ENCODE assay signal across 8 cellular contexts in the genomic region with DNA sequence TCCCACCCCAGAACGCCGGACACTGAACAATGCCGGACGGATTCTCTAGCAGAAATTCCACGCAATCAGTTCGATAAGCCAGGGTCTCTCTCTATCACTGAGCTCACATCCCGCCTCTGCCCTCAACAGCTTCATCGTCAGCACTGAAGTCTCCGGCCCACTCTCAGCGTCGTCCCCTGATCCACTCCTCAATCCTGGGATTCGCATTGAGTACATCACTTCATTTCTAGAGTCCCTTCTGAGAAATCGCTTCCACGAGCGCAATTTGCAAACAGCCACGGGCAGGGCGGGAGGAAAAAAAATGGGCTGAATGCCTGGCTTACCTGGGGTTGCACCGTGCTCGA. TPM values are rescaled to one million over a fixed set of nuclear protein-coding genes. Genes with fewer than 3 reads are reported as not detected.
DNase-seq lines count a peak whose midpoint lies in the region; ATAC-seq, FAIRE-seq and TF ChIP-seq lines count a peak whose summit lies in the region.

No MANE protein-coding gene starts in this region.

- TF ChIP-seq POLR2A in K562 (conservative IDR thresholded peaks at IDR 0.05) = no peak

- H3K79me2 ChIP-seq in Karpas-422 (ENCODE audit: low read length) = peaks cover 94% of the 10 kb centered on the region
- peaks cover 98% of the 10 kb centered on the region for H3K79me2 ChIP-seq in K562 (ENCODE audit: control insufficient read depth, insufficient read depth, low read length)

- H3K9me3 ChIP-seq in Karpas-422 (ENCODE audit: low read length) (no peaks in the 10 kb centered on the region), K562 (replicated peaks; ENCODE audit: control insufficient read depth, insufficient read depth, low read depth, low read length) (no peaks in the 10 kb centered on the region)

- POLR2A ChIA-PET in K562 (lab: Yijun Ruan, JAX) = interaction anchor here (0.7 to 2.3 kb wide), 12 partner anchors 8 to 155 kb away, joined by 3 to 12 read pairs (median 5); no protein-coding TSS in a partner anchor

- TF ChIP-seq CTCF in K562 (IDR thresholded peaks at IDR 0.05 in 2 of 3, conservative IDR thresholded peaks at IDR 0.05 in 1 of 3; ENCODE audit: insufficient read depth in 2 of 3, low read depth in 1 of 3, low read length in 3 of 3) = no peak

- H3K4me3 ChIP-seq in Karpas-422 (ENCODE audit: low read length) (peak overlapping the region; percentile 82), K562 (peak overlapping the region; percentile 70)

- H3K9ac ChIP-seq in Karpas-422 (ENCODE audit: low read length) = peak overlapping the region; percentile 89
- H3K9ac ChIP-seq in K562 (ENCODE audit: insufficient read depth in 1 of 2, low read depth in 2 of 2, low read length in 2 of 2) = peak overlapping the region; percentile 98 to 100

- peaks cover 51% of the 10 kb centered on the region for H3K4me1 Mint-ChIP-seq in stimulated activated effector memory CD8-positive, alpha-beta T cell treated with anti-CD3 and anti-CD28 coated beads, Interleukin-12 subunit alpha, Interleukin-12 subunit beta, amount 100 ng/mL, for 72 hours

- H3K9me3 Mint-ChIP-seq in stimulated activated effector memory CD8-positive, alpha-beta T cell treated with anti-CD3 and anti-CD28 coated beads, Interleukin-12 subunit alpha, Interleukin-12 subunit beta, amount 100 ng/mL, for 72 hours = no peaks in the 10 kb centered on the region

- peak; percentile 29 for DNase-seq in EL
- DNase-seq in Karpas-422 = peak; percentile 66
- DNase-seq in K562 (ENCODE audit: extremely low read depth in 1 of 4, low spot score in 3 of 4) = peak in 2 of 4 experiments; percentile 34 to 49
- peak; percentile 21 for DNase-seq in kidney tubule cell (ENCODE audit: low spot score)
- no peak for DNase-seq in stimulated activated effector memory CD8-positive, alpha-beta T cell treated with anti-CD3 and anti-CD28 coated beads, Interleukin-12 subunit alpha, Interleukin-12 subunit beta, amount 100 ng/mL, for 72 hours (ENCODE audit: low spot score in 2 of 2)
- no peak for DNase-seq in DMS153 (lab: John Stamatoyannopoulos, UW)
- DNase-seq in SIG-M5 treated with dmso at 0.1 percent for 504 hours (lab: John Stamatoyannopoulos, UW; ENCODE audit: unreplicated experiment) = no peak

- H3K27ac Mint-ChIP-seq in stimulated activated effector memory CD8-positive, alpha-beta T cell treated with anti-CD3 and anti-CD28 coated beads, Interleukin-12 subunit alpha, Interleukin-12 subunit beta, amount 100 ng/mL, for 72 hours = peak overlapping the region; percentile 100

- H3K36me3 ChIP-seq in Karpas-422 (ENCODE audit: insufficient read depth, low read length) (peaks cover 31% of the 10 kb centered on the region), K562 (ENCODE audit: control insufficient read depth, insufficient read depth, low read length) (peaks cover 41% of the 10 kb centered on the region)

- H3K4me1 ChIP-seq in Karpas-422 (ENCODE audit: low read length) (peaks cover 33% of the 10 kb centered on the region), K562 (replicated peaks in 1 of 2; ENCODE audit: control insufficient read depth in 2 of 2, insufficient read depth in 2 of 2, low read length in 2 of 2) (peaks cover 7 to 16% of the 10 kb centered on the region in 2 experiments; a peak in 4 of 5 replicates)

- no peak for FAIRE-seq in K562 (lab: Jason Lieb, UNC)

- H3K4me2 ChIP-seq in Karpas-422 (ENCODE audit: low read depth, low read length, poor library complexity, severe bottlenecking) (peak overlapping the region; percentile 89), K562 (ENCODE audit: insufficient read depth, low read length) (peak overlapping the region; percentile 97)

- BruUV-seq in K562 (replicated peaks; lab: Mats Ljungman, UMichigan) = TSS peak; percentile 77

- peaks cover 29% of the 10 kb centered on the region for H4K20me1 ChIP-seq in Karpas-422 (ENCODE audit: insufficient read depth, low read depth, low read length)
- H4K20me1 ChIP-seq in K562 (replicated peaks; ENCODE audit: control insufficient read depth, insufficient read depth, low read length) = peaks cover 9% of the 10 kb centered on the region; the same call in 1 of the 2 replicates

- no peak for TF ChIP-seq EP300 in K562 (IDR thresholded peaks at IDR 0.05; ENCODE audit: low read length)

- H3K27ac ChIP-seq in Karpas-422 (ENCODE audit: low read length) (peak overlapping the region; percentile 90), K562 (ENCODE audit: extremely low read depth, low read depth, low read length) (peak overlapping the region; percentile 98)

- ATAC-seq in GM21529 (IDR thresholded peaks at IDR 0.05; ENCODE audit: unreplicated experiment) = peak; percentile 6
- ATAC-seq in K562 = peak; percentile 36
- peak; percentile 38 for ATAC-seq in stimulated activated effector memory CD8-positive, alpha-beta T cell treated with anti-CD3 and anti-CD28 coated beads, Interleukin-12 subunit alpha, Interleukin-12 subunit beta, amount 100 ng/mL, for 72 hours

- no peak for TF ChIP-seq RAD21 in K562 (CRISPR knock-in tag; conservative IDR thresholded peaks at IDR 0.05 in 1 of 2, IDR thresholded peaks at IDR 0.05 in 1 of 2)

- H2AFZ ChIP-seq in Karpas-422 (ENCODE audit: low read length) (peak overlapping the region; percentile 49), K562 (ENCODE audit: low read depth, low read length) (peak overlapping the region; percentile 87)

- H3K9me1 ChIP-seq in K562 (ENCODE audit: control insufficient read depth, insufficient read depth, low read length) = no peaks in the 10 kb centered on the region

- H3K9me2 ChIP-seq in Karpas-422 (replicated peaks; ENCODE audit: insufficient read depth, low read length) = no peaks in the 10 kb centered on the region

- peak overlapping the region; percentile 95 for H3K4me3 Mint-ChIP-seq in stimulated activated effector memory CD8-positive, alpha-beta T cell treated with anti-CD3 and anti-CD28 coated beads, Interleukin-12 subunit alpha, Interleukin-12 subunit beta, amount 100 ng/mL, for 72 hours

- WGBS in K562 (ENCODE audit: insufficient coverage, low coverage, missing lambda C conversion rate) = 0% methylated on average over 19 of the region's 19 CpGs

- CTCF ChIA-PET in K562 (lab: Yijun Ruan, JAX; ENCODE audit: low intra/inter-chr PET ratio) = no interaction called here

- H3K27me3 ChIP-seq in Karpas-422 (ENCODE audit: low read length) = no peaks in the 10 kb centered on the region
- H3K27me3 ChIP-seq in K562 (ENCODE audit: control insufficient read depth in 2 of 2, insufficient read depth in 2 of 2, low read length in 2 of 2) = no peaks in the 10 kb centered on the region

- intact Hi-C loops in K562 (cut with micrococcal nuclease) = loop anchor here (2.0 to 10.0 kb wide), 2 partner anchors 89 to 289 kb away; a partner anchor contains a TSS

- H3K36me3 Mint-ChIP-seq in stimulated activated effector memory CD8-positive, alpha-beta T cell treated with anti-CD3 and anti-CD28 coated beads, Interleukin-12 subunit alpha, Interleukin-12 subunit beta, amount 100 ng/mL, for 72 hours = peaks cover 98% of the 10 kb centered on the region

- in situ Hi-C loops in K562 (cut with MboI) = no loop called here

RNA-seq across cellular contexts. Expression of a gene that starts 0.4 kb away (rescaled TPM):
- 51.5 and 121 TPM in 2 replicates for total RNA-seq in Karpas-422 (2014; rRNA removed; shearing (Covaris generic); ENCODE audit: low replicate concordance)
- total RNA-seq in K562 (2011; cell fraction: chromatin; rRNA removed; ENCODE audit: low replicate concordance) = 42.7 and 99.2 TPM in 2 replicates
- 25.0 and 27.5 TPM in 2 replicates for total RNA-seq in K562 (2011; cell fraction: nucleolus; rRNA removed)
- total RNA-seq in K562 (2011; cell fraction: nucleoplasm; rRNA removed) = 49.3 and 76.3 TPM in 2 replicates
- 82.5 and 159 TPM in 2 replicates for total RNA-seq in K562 (2014; rRNA removed)
- 136 and 152 TPM in 2 replicates for total RNA-seq in K562 (2014; rRNA removed; fragmentation: Illumina TruSeq; extraction: Trizol)
- 131 and 133 TPM in 2 replicates for total RNA-seq in K562 (2015; rRNA removed; fragmentation: Illumina TruSeq; extraction: Trizol)
- total RNA-seq in K562 (2021) = 108 and 112 TPM in 2 replicates
- 102 and 155 TPM in 2 replicates for polyA plus RNA-seq in K562 (2011; rRNA removed)
- polyA plus RNA-seq in K562 (2011; cell fraction: cytosol; rRNA removed) = 24.4 and 47.4 TPM in 2 replicates
- 23.1 and 35.5 TPM in 2 replicates for polyA plus RNA-seq in K562 (2011; cell fraction: nucleus; rRNA removed)
- polyA plus RNA-seq in K562 (2012) = 86.1 and 92.3 TPM in 2 replicates
- 118 and 128 TPM in 2 replicates for polyA plus RNA-seq in K562 (2014; fragmentation: Illumina TruSeq; extraction: Trizol)
- 10 to 100 TPM; 32.7 to 41.6 TPM for polyA plus RNA-seq in K562 (2014; fragmentation: Nextera tagmentation; extraction: Ambion mirVana)
- polyA plus RNA-seq in K562 (2014; rRNA removed) = 76.6 and 79.9 TPM in 2 replicates
- 118 and 135 TPM in 2 replicates for polyA minus RNA-seq in K562 (2011; rRNA and poly(A)+ RNA removed)
- 53.4 and 60.8 TPM in 2 replicates for polyA minus RNA-seq in K562 (2011; cell fraction: cytosol; rRNA and poly(A)+ RNA removed)
- 22.9 and 38.9 TPM in 2 replicates for polyA minus RNA-seq in K562 (2011; cell fraction: nucleus; rRNA and poly(A)+ RNA removed)

RNA-seq across cellular contexts. Expression of a gene that starts 1.3 kb away (rescaled TPM):
- 18.3 and 21.2 TPM in 2 replicates for total RNA-seq in Karpas-422 (2014; rRNA removed; shearing (Covaris generic); ENCODE audit: low replicate concordance)
- 19.7 and 67.4 TPM in 2 replicates for total RNA-seq in K562 (2011; cell fraction: chromatin; rRNA removed; ENCODE audit: low replicate concordance)
- total RNA-seq in K562 (2011; cell fraction: nucleolus; rRNA removed) = 15.2 and 18.7 TPM in 2 replicates
- 20.9 and 24.3 TPM in 2 replicates for total RNA-seq in K562 (2011; cell fraction: nucleoplasm; rRNA removed)
- total RNA-seq in K562 (2014; rRNA removed) (26.0 and 26.9 TPM in 2 replicates), K562 (2014; rRNA removed; fragmentation: Illumina TruSeq; extraction: Trizol) (29.3 and 32.7 TPM in 2 replicates), K562 (2015; rRNA removed; fragmentation: Illumina TruSeq; extraction: Trizol) (27.4 and 29.9 TPM in 2 replicates), K562 (2021) (16.7 and 17.5 TPM in 2 replicates)
- polyA plus RNA-seq in K562 (2011; rRNA removed) (20.9 and 23.1 TPM in 2 replicates), K562 (2014; fragmentation: Illumina TruSeq; extraction: Trizol) (24.8 and 29.7 TPM in 2 replicates), K562 (2014; fragmentation: Nextera tagmentation; extraction: Ambion mirVana) (1 to 10 TPM; 6.8 to 8.0 TPM), K562 (2014; rRNA removed) (19.9 and 21.2 TPM in 2 replicates)
- polyA plus RNA-seq in K562 (2011; cell fraction: cytosol; rRNA removed) = 4.1 and 10.4 TPM in 2 replicates
- 14.4 and 15.4 TPM in 2 replicates for polyA plus RNA-seq in K562 (2011; cell fraction: nucleus; rRNA removed)
- 12.7 and 15.2 TPM in 2 replicates for polyA plus RNA-seq in K562 (2012)
- polyA minus RNA-seq in K562 (2011; rRNA and poly(A)+ RNA removed) = 26.6 and 35.3 TPM in 2 replicates
- polyA minus RNA-seq in K562 (2011; cell fraction: cytosol; rRNA and poly(A)+ RNA removed) = 9.6 and 10.2 TPM in 2 replicates
- 8.3 and 16.3 TPM in 2 replicates for polyA minus RNA-seq in K562 (2011; cell fraction: nucleus; rRNA and poly(A)+ RNA removed)

RNA-seq across cellular contexts. Expression of a gene that starts 53.5 kb away (rescaled TPM):
- total RNA-seq in Karpas-422 (2014; rRNA removed; shearing (Covaris generic); ENCODE audit: low replicate concordance) = 13.2 and 16.3 TPM in 2 replicates
- 8.7 and 40.3 TPM in 2 replicates for total RNA-seq in K562 (2011; cell fraction: chromatin; rRNA removed; ENCODE audit: low replicate concordance)
- 4.2 and 4.7 TPM in 2 replicates for total RNA-seq in K562 (2011; cell fraction: nucleolus; rRNA removed)
- 7.6 and 10.1 TPM in 2 replicates for total RNA-seq in K562 (2011; cell fraction: nucleoplasm; rRNA removed)
- total RNA-seq in K562 (2014; rRNA removed) (4.6 and 4.9 TPM in 2 replicates), K562 (2014; rRNA removed; fragmentation: Illumina TruSeq; extraction: Trizol) (11.0 and 12.2 TPM in 2 replicates), K562 (2015; rRNA removed; fragmentation: Illumina TruSeq; extraction: Trizol) (11.9 and 12.3 TPM in 2 replicates), K562 (2021) (6.8 and 7.4 TPM in 2 replicates)
- polyA plus RNA-seq in K562 (2011; rRNA removed) (4.0 and 4.2 TPM in 2 replicates), K562 (2014; fragmentation: Illumina TruSeq; extraction: Trizol) (5.3 and 6.8 TPM in 2 replicates), K562 (2014; fragmentation: Nextera tagmentation; extraction: Ambion mirVana) (1 to 10 TPM; 2.3 to 2.7 TPM), K562 (2014; rRNA removed) (3.6 and 7.3 TPM in 2 replicates)
- polyA plus RNA-seq in K562 (2011; cell fraction: cytosol; rRNA removed) = 0.31 and 0.99 TPM in 2 replicates
- 3.2 and 3.3 TPM in 2 replicates for polyA plus RNA-seq in K562 (2011; cell fraction: nucleus; rRNA removed)
- 4.3 and 4.7 TPM in 2 replicates for polyA plus RNA-seq in K562 (2012)
- polyA minus RNA-seq in K562 (2011; rRNA and poly(A)+ RNA removed) = 10.2 and 11.9 TPM in 2 replicates
- 3.8 and 4.1 TPM in 2 replicates for polyA minus RNA-seq in K562 (2011; cell fraction: cytosol; rRNA and poly(A)+ RNA removed)
- polyA minus RNA-seq in K562 (2011; cell fraction: nucleus; rRNA and poly(A)+ RNA removed) = 4.7 and 8.4 TPM in 2 replicates

Comparison
In these comparisons a context has a peak if more than half of its experiments do, and no peak if none do; other contexts are left out.
1. DNase-seq: peak in EL (single experiment), Karpas-422 (single experiment) and kidney tubule cell (single experiment); none in stimulated activated effector memory CD8-positive, alpha-beta T cell treated with anti-CD3 and anti-CD28 coated beads, Interleukin-12 subunit alpha, Interleukin-12 subunit beta, amount 100 ng/mL, for 72 hours (0 of 2), DMS153 (single experiment) and SIG-M5 treated with dmso at 0.1 percent for 504 hours (single experiment).
2. Peak in every context shown above with its lines, with median percentiles within 50 percentile points of each other: ATAC-seq.